Comparison of ENCODE assay signal across 19 cellular contexts in genomic region chr19:46224773-46225172, GRCh38. TPM values are rescaled to one million over a fixed set of nuclear protein-coding genes. Genes with fewer than 3 reads are reported as not detected.
A peak's percentile ranks its signal among the peaks of the same experiment; 100 is the strongest.
DNase-seq lines count a peak whose midpoint lies in the region; ATAC-seq, FAIRE-seq and TF ChIP-seq lines count a peak whose summit lies in the region.
"Had no signal": no experiment of that assay in that cellular context is flagged by ENCODE, and none has a peak within 500 bp of the region (broad histone marks: within the 10 kb centered on the region; RNA-seq: fewer than 3 reads in every experiment).

No MANE protein-coding gene starts in this region.

- no peaks in the 10 kb centered on the region for H3K9me1 ChIP-seq in keratinocyte (ENCODE audit: control insufficient read depth, extremely low read depth, insufficient read depth, low read length)

- H3K79me2 ChIP-seq in PC-3 (ENCODE audit: low read length) (no peaks in the 10 kb centered on the region), keratinocyte (ENCODE audit: control insufficient read depth, insufficient read depth, low read length) (no peaks in the 10 kb centered on the region)

- H2AFZ ChIP-seq in PC-3 (ENCODE audit: low read length) (no peak overlapping the region), keratinocyte (ENCODE audit: control insufficient read depth, low read length) (no peak overlapping the region)
- H2AFZ ChIP-seq: GM23248 had no signal

- H3K4me2 ChIP-seq in PC-3 (ENCODE audit: low read length) (no peak overlapping the region), keratinocyte (ENCODE audit: control insufficient read depth, extremely low read depth, insufficient read depth, low read depth, low read length) (peak overlapping the region; percentile 35)

- H3K27ac ChIP-seq in PC-3 (ENCODE audit: low read length) (no peak overlapping the region), keratinocyte (ENCODE audit: control insufficient read depth, insufficient read depth, low read length) (no peak overlapping the region)
- H3K27ac ChIP-seq: GM23248 had no signal

- H3K4me1 ChIP-seq in PC-3 (ENCODE audit: insufficient read depth, low read length): peaks cover 40% of the 10 kb centered on the region
- peaks cover 40% of the 10 kb centered on the region for H3K4me1 ChIP-seq in keratinocyte (ENCODE audit: control insufficient read depth, extremely low read depth, insufficient read depth, low read length)
- H3K4me1 ChIP-seq: BE2C, HAP-1 had no signal

- H3K9me3 Mint-ChIP-seq in type B pancreatic cell: no peaks in the 10 kb centered on the region

- H4K20me1 ChIP-seq in PC-3 (ENCODE audit: low read length) (no peaks in the 10 kb centered on the region), keratinocyte (ENCODE audit: control insufficient read depth, extremely low read depth, insufficient read depth, low read length) (peaks cover 4% of the 10 kb centered on the region)

- DNase-seq in PC-3: peak; percentile 19
- peak; percentile 54 for DNase-seq in epithelial cell of esophagus (ENCODE audit: low read depth)
- DNase-seq in keratinocyte (ENCODE audit: low read depth, low spot score): no peak
- DNase-seq in type B pancreatic cell (ENCODE audit: extremely low spot score, unreplicated experiment): no peak
- no peak for DNase-seq in NCI-H345 treated with DMSO at 0.1 percent for 48 hours (lab: John Stamatoyannopoulos, UW; ENCODE audit: unreplicated experiment)
- no peak for DNase-seq in islet precursor cell
- DNase-seq in GDM1 (lab: John Stamatoyannopoulos, UW): no peak
- DNase-seq: BE2C; C1 segment of cervical spinal cord; CD4-positive, CD25-positive, alpha-beta regulatory T cell had no signal

- POLR2A ChIA-PET in PC-3 (lab: Charles Lee; ENCODE audit: unreplicated experiment): no interaction called here

- H3K27ac Mint-ChIP-seq in type B pancreatic cell: peak overlapping the region; percentile 92
- H3K27ac Mint-ChIP-seq: CD4-positive, CD25-positive, alpha-beta regulatory T cell had no signal

- H3K27me3 ChIP-seq in PC-3 (ENCODE audit: low read length): 0 out of 2 replicates have a peak, but pooled peaks cover 5% of the 10 kb centered on the region
- H3K27me3 ChIP-seq in keratinocyte (ENCODE audit: control insufficient read depth, extremely low read depth, insufficient read depth, low read length): peaks cover 58% of the 10 kb centered on the region

- H3K36me3 ChIP-seq in PC-3 (ENCODE audit: low read depth, low read length) (no peaks in the 10 kb centered on the region), keratinocyte (ENCODE audit: control insufficient read depth in 2 of 2, extremely low read depth in 1 of 2, insufficient read depth in 2 of 2, low read length in 2 of 2) (no peaks in the 10 kb centered on the region)
- H3K36me3 ChIP-seq: BE2C, HAP-1 had no signal

- dilution Hi-C loops in keratinocyte (cut with MboI; ENCODE audit: extremely low pct_ligation_motif_present, low sequenced_read_pairs): no loop called here

- TF ChIP-seq CTCF in PC-3 (conservative IDR thresholded peaks at IDR 0.05; ENCODE audit: low read depth, low read length) (no peak), epithelial cell of esophagus (IDR thresholded peaks at IDR 0.05; ENCODE audit: insufficient read depth, low read depth, low read length, missing control alignments) (no peak), keratinocyte (optimal IDR thresholded peaks at IDR 0.05 in 1 of 3, IDR thresholded peaks at IDR 0.05 in 1 of 3, conservative IDR thresholded peaks at IDR 0.05 in 1 of 3; ENCODE audit: extremely low read depth in 1 of 3, insufficient read depth in 2 of 3, low read length in 3 of 3) (no peak), type B pancreatic cell (conservative IDR thresholded peaks at IDR 0.05) (no peak)

- H3K4me1 Mint-ChIP-seq in type B pancreatic cell (ENCODE audit: unreplicated experiment): peaks cover 10% of the 10 kb centered on the region

- H3K4me3 Mint-ChIP-seq in type B pancreatic cell: peak overlapping the region; percentile 44
- H3K4me3 Mint-ChIP-seq: CD4-positive, CD25-positive, alpha-beta regulatory T cell had no signal

- H3K9ac ChIP-seq in PC-3 (ENCODE audit: low read length): no peak overlapping the region
- no peak overlapping the region for H3K9ac ChIP-seq in keratinocyte (ENCODE audit: control insufficient read depth, extremely low read depth, insufficient read depth, low read length)
- H3K9ac ChIP-seq: GM23248 had no signal

- H3K4me3 ChIP-seq in PC-3 (ENCODE audit: low read length): no peak overlapping the region
- no peak overlapping the region for H3K4me3 ChIP-seq in epithelial cell of esophagus (ENCODE audit: low read length)
- H3K4me3 ChIP-seq in keratinocyte (ENCODE audit: control insufficient read depth in 2 of 3, extremely low read depth in 1 of 3, insufficient read depth in 2 of 3, low read depth in 1 of 3, low read length in 3 of 3): peak overlapping the region in 1 of 3 experiments; percentile 19
- H3K4me3 ChIP-seq: GM23248, HAP-1 had no signal

- peaks cover 19% of the 10 kb centered on the region for H3K27me3 Mint-ChIP-seq in type B pancreatic cell

- intact Hi-C loops in PC-3 (cut with micrococcal nuclease): no loop called here

- ATAC-seq in PC-3: no peak

- no peaks in the 10 kb centered on the region for H3K36me3 Mint-ChIP-seq in type B pancreatic cell
- H3K36me3 Mint-ChIP-seq: CD4-positive, CD25-positive, alpha-beta regulatory T cell had no signal

- CTCF ChIA-PET in PC-3 (lab: Charles Lee): no interaction called here

- peak; percentile 85 for FAIRE-seq in keratinocyte (lab: Jason Lieb, UNC)
- FAIRE-seq: D721Med, G401.6, GM12892, GM18507 had no signal

- BruUV-seq in PC-3 (replicated peaks; lab: Mats Ljungman, UMichigan): no TSS peak

- H3K9me2 ChIP-seq in PC-3 (replicated peaks; ENCODE audit: low read length): no peaks in the 10 kb centered on the region

- H3K9me3 ChIP-seq in PC-3 (ENCODE audit: low read length): no peaks in the 10 kb centered on the region
- H3K9me3 ChIP-seq in keratinocyte (ENCODE audit: control insufficient read depth, low read depth, low read length): no peaks in the 10 kb centered on the region
- H3K9me3 ChIP-seq: BE2C, Caco-2, HAP-1 had no signal

- H3F3A ChIP-seq in PC-3 (ENCODE audit: low read length, unreplicated experiment): no peaks in the 10 kb centered on the region

RNA-seq across cellular contexts. Expression of gene IGFL1, which starts 4.8 kb away (rescaled TPM):
- 0.77 TPM in 1 of 2 replicates, not detected in the other for total RNA-seq in PC-3 (2014; rRNA removed)
- 14.0 to 86.6 TPM (median 21.3 TPM) in 3 replicates for polyA plus RNA-seq in keratinocyte
- 176 TPM for polyA plus RNA-seq in keratinocyte (2011; ENCODE audit: low read depth)
- polyA plus RNA-seq in keratinocyte (2011; cell fraction: cytosol; rRNA removed): 43.5 and 56.0 TPM in 2 replicates
- 37.3 and 41.1 TPM in 2 replicates for polyA plus RNA-seq in keratinocyte (2011; cell fraction: nucleus; rRNA removed)
- 17.2 and 447 TPM in 2 replicates for polyA plus RNA-seq in keratinocyte (2012; ENCODE audit: low replicate concordance)
- polyA minus RNA-seq in keratinocyte: 11.8 to 106 TPM (median 30.7 TPM) in 3 replicates
- 32.8 TPM for polyA minus RNA-seq in keratinocyte (2011; cell fraction: cytosol; rRNA and poly(A)+ RNA removed)
- 16.1 and 18.7 TPM in 2 replicates for polyA minus RNA-seq in keratinocyte (2011; cell fraction: nucleus; rRNA and poly(A)+ RNA removed)
- total RNA-seq in type B pancreatic cell (ENCODE audit: low replicate concordance): 0.56 and 0.76 TPM in 2 replicates
- total RNA-seq: Caco-2; CD4-positive, CD25-positive, alpha-beta regulatory T cell; GM23248; H4; HT-29 had no signal
- polyA plus RNA-seq: CD4-positive, CD25-positive, alpha-beta regulatory T cell; GM23248 had no signal

Comparison
In these comparisons a context has a peak if more than half of its experiments do, and no peak if none do; other contexts are left out.
1. DNase-seq: peak in PC-3 (single experiment) and epithelial cell of esophagus (single experiment); none in keratinocyte (single experiment), type B pancreatic cell (single experiment), NCI-H345 treated with DMSO at 0.1 percent for 48 hours (single experiment), islet precursor cell (single experiment) and GDM1 (single experiment).